Comparison of ENCODE assay signal across 1 cellular context in the genomic region with DNA sequence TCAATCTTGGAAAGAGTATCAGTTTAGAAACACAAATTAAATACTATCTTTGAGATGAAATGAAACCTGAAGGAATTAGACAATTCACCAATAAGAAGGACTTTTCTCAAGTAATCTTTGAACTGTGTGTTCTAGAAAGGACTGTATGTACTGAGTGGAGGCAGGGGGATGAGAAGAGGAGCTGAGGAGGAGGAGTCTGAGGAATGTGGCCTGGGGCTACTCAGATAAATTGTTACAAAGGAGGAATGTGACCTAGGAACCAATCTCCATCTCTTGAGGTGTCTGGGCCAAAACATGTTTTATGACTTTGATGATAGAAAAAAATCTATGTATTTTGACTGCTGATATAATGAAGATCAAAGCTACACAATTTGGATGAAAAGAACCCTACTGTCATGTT.
TF ChIP-seq lines count a peak whose summit lies in the region.

No MANE protein-coding gene starts in this region.

TF ChIP-seq in HepG2, 621 proteins besides CTCF, POLR2A, EP300 and RAD21:
- TF ChIP-seq HOXA3 (CRISPR knock-in tag; IDR thresholded peaks at IDR 0.05) (no peak), TARDBP (CRISPR knock-in tag; IDR thresholded peaks at IDR 0.05) (0 out of 2 replicates have a peak, but pooled peaks have one; percentile 21)
